Comparison of ENCODE assay signal across 11 cellular contexts in the genomic region with DNA sequence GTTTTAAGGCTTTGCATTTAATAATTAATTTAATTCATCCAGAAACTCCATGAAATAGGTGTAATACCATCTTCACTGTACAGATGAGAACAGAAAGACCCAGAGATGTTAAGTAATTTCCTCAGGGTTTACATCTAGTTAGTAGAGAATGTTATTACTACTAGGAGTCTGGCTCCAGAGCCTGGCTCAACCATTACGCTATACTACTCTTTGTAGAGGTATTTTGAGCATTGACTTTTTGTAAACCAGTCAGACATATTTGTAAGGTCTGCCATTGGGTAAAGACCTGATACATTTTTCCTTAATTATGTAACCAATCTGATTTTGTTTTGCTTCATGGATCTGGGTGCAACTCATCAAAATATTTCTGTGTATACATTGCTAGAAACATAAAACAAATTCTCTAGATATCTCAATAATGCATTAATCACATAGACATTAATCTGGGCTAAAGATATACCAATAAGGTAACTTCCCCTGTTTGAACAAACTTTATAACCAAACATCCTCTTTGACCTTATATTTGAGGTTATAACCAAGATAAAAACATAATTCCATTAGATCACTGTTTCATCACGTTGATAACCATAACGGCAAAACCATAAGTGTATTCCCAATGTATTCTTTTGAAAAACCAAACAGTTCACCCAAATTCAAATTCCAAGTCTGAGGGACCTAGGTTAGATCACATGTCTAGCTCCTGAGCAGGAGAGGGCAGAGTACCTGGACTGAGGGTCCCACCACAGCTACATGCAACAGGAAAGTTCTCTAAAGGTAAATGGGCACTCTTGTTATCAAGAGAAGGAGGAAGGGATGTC.
DNase-seq lines count a peak whose midpoint lies in the region; ATAC-seq lines count a peak whose summit lies in the region.
"Had no signal": no experiment of that assay in that cellular context is flagged by ENCODE, and none has a peak within 500 bp of the region (broad histone marks: within the 10 kb centered on the region; RNA-seq: fewer than 3 reads in every experiment).

No MANE protein-coding gene starts in this region.

- H3K9me3 Mint-ChIP-seq in activated CD4-positive, alpha-beta T cell treated with anti-CD3 and anti-CD28 coated beads for 36 hours (ENCODE audit: low read depth), result no peaks in the 10 kb centered on the region
- H3K9me3 Mint-ChIP-seq in stimulated activated naive CD8-positive, alpha-beta T cell treated with anti-CD3 and anti-CD28 coated beads, Interleukin-15, Interleukin-2, amounts not matched to agents 100 ng/mL and 50 ng/mL, for 24 hours, result no peaks in the 10 kb centered on the region

- ATAC-seq in activated CD4-positive, alpha-beta T cell treated with anti-CD3 and anti-CD28 coated beads for 36 hours, result peak; percentile 42
- peak; percentile 36 for ATAC-seq in GM21717 (IDR thresholded peaks at IDR 0.05; ENCODE audit: unreplicated experiment)
- peak; percentile 29 for ATAC-seq in HG03439 (IDR thresholded peaks at IDR 0.05; ENCODE audit: unreplicated experiment)
- no peak for ATAC-seq in HG02588 (IDR thresholded peaks at IDR 0.05; ENCODE audit: unreplicated experiment)

- no peak overlapping the region for H3K27ac Mint-ChIP-seq in activated CD4-positive, alpha-beta T cell treated with anti-CD3 and anti-CD28 coated beads for 36 hours
- H3K27ac Mint-ChIP-seq in stimulated activated naive CD8-positive, alpha-beta T cell treated with anti-CD3 and anti-CD28 coated beads, Interleukin-15, Interleukin-2, amounts not matched to agents 100 ng/mL and 50 ng/mL, for 24 hours, result peak overlapping the region; percentile 79

- intact Hi-C loops in activated CD4-positive, alpha-beta T cell treated with anti-CD3 and anti-CD28 coated beads for 36 hours (cut with DNase I, micrococcal nuclease), result loop anchor here (1.0 to 5.0 kb wide), 4 partner anchors 18 to 284 kb away; partner anchors contain the start of gene IKZF2 (in 1 of the 2)

- peaks cover 1% of the 10 kb centered on the region for H3K36me3 Mint-ChIP-seq in activated CD4-positive, alpha-beta T cell treated with anti-CD3 and anti-CD28 coated beads for 36 hours (ENCODE audit: low read depth)
- peaks cover 21% of the 10 kb centered on the region for H3K36me3 Mint-ChIP-seq in stimulated activated naive CD8-positive, alpha-beta T cell treated with anti-CD3 and anti-CD28 coated beads, Interleukin-15, Interleukin-2, amounts not matched to agents 100 ng/mL and 50 ng/mL, for 24 hours (ENCODE audit: low read depth)

- H3K27me3 Mint-ChIP-seq in activated CD4-positive, alpha-beta T cell treated with anti-CD3 and anti-CD28 coated beads for 36 hours, result peaks cover 17% of the 10 kb centered on the region
- H3K27me3 Mint-ChIP-seq in stimulated activated naive CD8-positive, alpha-beta T cell treated with anti-CD3 and anti-CD28 coated beads, Interleukin-15, Interleukin-2, amounts not matched to agents 100 ng/mL and 50 ng/mL, for 24 hours, result no peaks in the 10 kb centered on the region

- CTCF ChIA-PET in activated CD4-positive, alpha-beta T cell treated with anti-CD3 and anti-CD28 coated beads for 36 hours (lab: Charles Lee), result interaction anchor here (1.0 kb wide), 1 partner anchor 205 kb away, joined by 3 read pairs; no protein-coding TSS in a partner anchor

- H3K4me3 Mint-ChIP-seq in activated CD4-positive, alpha-beta T cell treated with anti-CD3 and anti-CD28 coated beads for 36 hours, result no peak overlapping the region
- H3K4me3 Mint-ChIP-seq in stimulated activated naive CD8-positive, alpha-beta T cell treated with anti-CD3 and anti-CD28 coated beads, Interleukin-15, Interleukin-2, amounts not matched to agents 100 ng/mL and 50 ng/mL, for 24 hours, result peak overlapping the region; percentile 65

- POLR2A ChIA-PET in activated CD4-positive, alpha-beta T cell treated with anti-CD3 and anti-CD28 coated beads for 36 hours (lab: Charles Lee), result no interaction called here

- peaks cover 38% of the 10 kb centered on the region for H3K4me1 Mint-ChIP-seq in activated CD4-positive, alpha-beta T cell treated with anti-CD3 and anti-CD28 coated beads for 36 hours
- peaks cover 43% of the 10 kb centered on the region for H3K4me1 Mint-ChIP-seq in stimulated activated naive CD8-positive, alpha-beta T cell treated with anti-CD3 and anti-CD28 coated beads, Interleukin-15, Interleukin-2, amounts not matched to agents 100 ng/mL and 50 ng/mL, for 24 hours (ENCODE audit: low read depth)

- DNase-seq in activated CD4-positive, alpha-beta T cell treated with anti-CD3 and anti-CD28 coated beads for 36 hours, result no peak
- DNase-seq in activated CD4-positive, alpha-beta T cell treated with anti-CD3 and anti-CD28 coated beads for 48 hours, result no peak
- no peak for DNase-seq in DMS 273 treated with DMSO at 0.1 percent for 48 hours (lab: John Stamatoyannopoulos, UW)
- no peak for DNase-seq in SW 1271 (lab: John Stamatoyannopoulos, UW)
- DNase-seq: 8988T, NCI-H1105 treated with DMSO at 0.1 percent for 48 hours, tibial artery had no signal
